Comparison of ENCODE assay signal across 8 cellular contexts in genomic region chr15:82680200-82681102, GRCh38. TPM values are rescaled to one million over a fixed set of nuclear protein-coding genes. Genes with fewer than 3 reads are reported as not detected.
A peak's percentile ranks its signal among the peaks of the same experiment; 100 is the strongest.
DNase-seq lines count a peak whose midpoint lies in the region; ATAC-seq and TF ChIP-seq lines count a peak whose summit lies in the region.

No MANE protein-coding gene starts in this region.

- peaks cover 7% of the 10 kb centered on the region for H3K4me1 Mint-ChIP-seq in activated naive CD4-positive, alpha-beta T cell treated with anti-CD3 and anti-CD28 coated beads for 36 hours (ENCODE audit: low read depth)

- H3K9me3 ChIP-seq in NT2/D1 (ENCODE audit: insufficient read depth, low read length): no peaks in the 10 kb centered on the region

- peaks cover 3% of the 10 kb centered on the region for H3K36me3 ChIP-seq in NT2/D1 (ENCODE audit: insufficient read depth, insufficient read length, low read length)

- peaks cover 8% of the 10 kb centered on the region for H3K4me1 ChIP-seq in NT2/D1 (ENCODE audit: insufficient read depth, insufficient read length)

- TF ChIP-seq POLR2A in GM18526 (IDR thresholded peaks at IDR 0.05; ENCODE audit: extremely low read depth, insufficient read length): peak; percentile 48

- CTCF ChIA-PET in activated naive CD4-positive, alpha-beta T cell treated with anti-CD3 and anti-CD28 coated beads for 36 hours (lab: Charles Lee): interaction anchor here (0.7 to 1.5 kb wide), 3 partner anchors 89 to 150 kb away, joined by 3 read pairs; no protein-coding TSS in a partner anchor

- DNase-seq in NT2/D1 (ENCODE audit: low read depth, low spot score) (peak; percentile 81), left lobe of liver (ENCODE audit: low spot score) (no peak), NCI-H524 treated with DMSO at 0.1 percent for 48 hours (lab: John Stamatoyannopoulos, UW) (no peak), DMS79 (lab: John Stamatoyannopoulos, UW) (no peak)
- DNase-seq in activated naive CD4-positive, alpha-beta T cell treated with anti-CD3 and anti-CD28 coated beads for 36 hours: peak; percentile 86
- DNase-seq in stimulated activated CD8-positive, alpha-beta memory T cell treated with anti-CD3 and anti-CD28 coated beads, Interleukin-12 subunit alpha, Interleukin-12 subunit beta, amount 100 ng/mL, for 4 hours (ENCODE audit: low read depth): peak; percentile 66

- no peaks in the 10 kb centered on the region for H3K36me3 Mint-ChIP-seq in activated naive CD4-positive, alpha-beta T cell treated with anti-CD3 and anti-CD28 coated beads for 36 hours (ENCODE audit: low read depth)

- peak overlapping the region; percentile 88 for H3K4me3 Mint-ChIP-seq in activated naive CD4-positive, alpha-beta T cell treated with anti-CD3 and anti-CD28 coated beads for 36 hours

- H3K9ac ChIP-seq in NT2/D1 (ENCODE audit: insufficient read length, low read depth): peak overlapping the region; percentile 86

- H3K4me3 ChIP-seq in NT2/D1 (ENCODE audit: insufficient read length, low read depth): peak overlapping the region; percentile 73

- peaks cover 15% of the 10 kb centered on the region for H3K27me3 ChIP-seq in NT2/D1 (ENCODE audit: insufficient read depth, insufficient read length)

- no peaks in the 10 kb centered on the region for H3K9me3 Mint-ChIP-seq in activated naive CD4-positive, alpha-beta T cell treated with anti-CD3 and anti-CD28 coated beads for 36 hours

- ATAC-seq in HG02981 (IDR thresholded peaks at IDR 0.05; ENCODE audit: unreplicated experiment) (peak; percentile 91), left lobe of liver (peak; percentile 36)

- H3K27ac Mint-ChIP-seq in activated naive CD4-positive, alpha-beta T cell treated with anti-CD3 and anti-CD28 coated beads for 36 hours: peak overlapping the region; percentile 47

- intact Hi-C loops in activated naive CD4-positive, alpha-beta T cell treated with anti-CD3 and anti-CD28 coated beads for 36 hours (cut with micrococcal nuclease): loop anchor here (1.0 to 5.0 kb wide), 6 partner anchors 29 to 332 kb away; partner anchors contain the start of genes AP3B2, C15orf40, RAMAC and RPS17

- H3K27me3 Mint-ChIP-seq in activated naive CD4-positive, alpha-beta T cell treated with anti-CD3 and anti-CD28 coated beads for 36 hours (ENCODE audit: low read depth): peaks cover 2% of the 10 kb centered on the region

RNA-seq across cellular contexts. Expression of gene AP3B2, which starts 29.2 kb away (rescaled TPM):
- under 1 TPM; 0.37 to 0.52 TPM for total RNA-seq in activated naive CD4-positive, alpha-beta T cell treated with anti-CD3 and anti-CD28 coated beads for 36 hours
- not detected for total RNA-seq in left lobe of liver

RNA-seq across cellular contexts. Expression of gene CPEB1, which starts 33.3 kb away (rescaled TPM):
- total RNA-seq in activated naive CD4-positive, alpha-beta T cell treated with anti-CD3 and anti-CD28 coated beads for 36 hours: under 1 TPM in 1 of 2 experiments, not detected in 1; 0.10 TPM
- total RNA-seq in left lobe of liver: 0.23 TPM

Comparison
In these comparisons a context has a peak if more than half of its experiments do, and no peak if none do; other contexts are left out.
1. DNase-seq: peak in NT2/D1 (single experiment), activated naive CD4-positive, alpha-beta T cell treated with anti-CD3 and anti-CD28 coated beads for 36 hours (single experiment) and stimulated activated CD8-positive, alpha-beta memory T cell treated with anti-CD3 and anti-CD28 coated beads, Interleukin-12 subunit alpha, Interleukin-12 subunit beta, amount 100 ng/mL, for 4 hours (single experiment); none in left lobe of liver (single experiment), NCI-H524 treated with DMSO at 0.1 percent for 48 hours (single experiment) and DMS79 (single experiment).